In genomic region chr6:29011276-29011734, GRCh38 we compare ENCODE assay signal across 8 cellular contexts. TPM values are rescaled to one million over a fixed set of nuclear protein-coding genes. Genes with fewer than 3 reads are reported as not detected.
DNase-seq lines count a peak whose midpoint lies in the region; ATAC-seq and TF ChIP-seq lines count a peak whose summit lies in the region.

No MANE protein-coding gene starts in this region.

- H3K27ac ChIP-seq in A673 (ENCODE audit: low read depth, low read length, poor library complexity, severe bottlenecking) (no peak overlapping the region), heart left ventricle (peak overlapping the region in 1 of 12 donors; percentile 17), parathyroid adenoma (no peak overlapping the region)

- H3K27me3 ChIP-seq in A673 (replicated peaks; ENCODE audit: insufficient read depth, low read depth, low read length, poor library complexity) (peaks cover 23% of the 10 kb centered on the region), heart left ventricle (peaks cover 7 to 77% (median 45%) of the 10 kb centered on the region in 9 donors), parathyroid adenoma (ENCODE audit: control insufficient read depth, insufficient read depth, low read length) (no peaks in the 10 kb centered on the region)

- intact Hi-C loops in A673 (cut with micrococcal nuclease; ENCODE audit: unreplicated experiment) (loop anchor here (10.0 kb wide), 1 partner anchor 573 kb away; the partner anchor contains the start of gene OR2H2), heart left ventricle (cut with DNase I) (no loop called here)

- DNase-seq in A673 (ENCODE audit: low spot score) (peak; percentile 70), GM13977 (ENCODE audit: low spot score) (peak; percentile 54), OCI-M2 (lab: John Stamatoyannopoulos, UW; ENCODE audit: unreplicated experiment) (peak; percentile 83), heart left ventricle (peak in 4 of 5 donors; percentile 30 to 51 (median 38))
- DNase-seq in activated naive CD4-positive, alpha-beta T cell treated with anti-CD3 and anti-CD28 coated beads, Interleukin-2, amount 50 U/mL, for 72 hours (ENCODE audit: low spot score in 2 of 2): peak in 1 of 2 donors; percentile 33

- no peaks in the 10 kb centered on the region for H3K9me3 Mint-ChIP-seq in activated naive CD4-positive, alpha-beta T cell treated with anti-CD3 and anti-CD28 coated beads, Interleukin-2, amount 50 U/mL, for 72 hours

- POLR2A ChIA-PET in A673 (lab: Charles Lee; ENCODE audit: low non-redundant PET): no interaction called here

- no peak for TF ChIP-seq CTCF in A673 (conservative IDR thresholded peaks at IDR 0.05; ENCODE audit: low read depth, low read length)
- no peak for TF ChIP-seq CTCF in GM13977 (IDR thresholded peaks at IDR 0.05; ENCODE audit: extremely low read depth, insufficient read depth, missing control alignments)
- no peak for TF ChIP-seq CTCF in heart left ventricle (IDR thresholded peaks at IDR 0.05)
- TF ChIP-seq CTCF in parathyroid adenoma (IDR thresholded peaks at IDR 0.05): no peak

- H2AFZ ChIP-seq in parathyroid adenoma: peak overlapping the region; percentile 87

- no peak for TF ChIP-seq POLR2A in heart left ventricle (IDR thresholded peaks at IDR 0.05)

- H3K79me2 ChIP-seq in parathyroid adenoma: no peaks in the 10 kb centered on the region

- no TSS peak for BruUV-seq in A673 (replicated peaks; lab: Mats Ljungman, UMichigan)

- ATAC-seq in activated naive CD4-positive, alpha-beta T cell treated with anti-CD3 and anti-CD28 coated beads, Interleukin-2, amount 50 U/mL, for 72 hours: peak; percentile 68 to 79
- ATAC-seq in heart left ventricle: peak in 2 of 4 donors; percentile 64 to 66
- ATAC-seq in GM18511 (IDR thresholded peaks at IDR 0.05; ENCODE audit: unreplicated experiment): no peak
- ATAC-seq in GM21576 (IDR thresholded peaks at IDR 0.05; ENCODE audit: unreplicated experiment): no peak

- H3K27ac Mint-ChIP-seq in activated naive CD4-positive, alpha-beta T cell treated with anti-CD3 and anti-CD28 coated beads, Interleukin-2, amount 50 U/mL, for 72 hours: peak overlapping the region in 1 of 2 donors; percentile 72

- H3K9me3 ChIP-seq in A673 (ENCODE audit: low read depth, low read length, poor library complexity, severe bottlenecking) (no peaks in the 10 kb centered on the region), heart left ventricle (no peaks in the 10 kb centered on the region), parathyroid adenoma (ENCODE audit: control insufficient read depth, low read length) (no peaks in the 10 kb centered on the region)

- H3K36me3 Mint-ChIP-seq in activated naive CD4-positive, alpha-beta T cell treated with anti-CD3 and anti-CD28 coated beads, Interleukin-2, amount 50 U/mL, for 72 hours: peaks cover 8 to 12% of the 10 kb centered on the region in 2 donors

- 1% methylated on average over 18 to 30 of the region's 30 CpGs for whole genome bisulfite sequencing in heart left ventricle, 4 donors

- H3K9ac ChIP-seq in parathyroid adenoma: no peak overlapping the region

- H3K4me1 ChIP-seq in A673 (ENCODE audit: insufficient read depth, low read length, poor library complexity, severe bottlenecking) (no peaks in the 10 kb centered on the region), heart left ventricle (peaks cover 0 to 15% (median 2%) of the 10 kb centered on the region in 12 donors), parathyroid adenoma (no peaks in the 10 kb centered on the region)

- peak overlapping the region; percentile 48 for H3K4me3 ChIP-seq in A673 (ENCODE audit: low read depth, low read length, poor library complexity, severe bottlenecking)
- H3K4me3 ChIP-seq in heart left ventricle: peak overlapping the region in 11 of 12 donors; percentile 17 to 61 (median 48)
- H3K4me3 ChIP-seq in parathyroid adenoma (ENCODE audit: low read depth, low read length): no peak overlapping the region

- H3K4me2 ChIP-seq in parathyroid adenoma (ENCODE audit: low read length): peak overlapping the region; percentile 43

- in situ Hi-C loops in GM13977 (cut with MboI; ENCODE audit: low pct_unique_long_range_greater_than_20kb, low sequenced_read_pairs, unreplicated experiment): loop anchor here (25.0 kb wide), 1 partner anchor 324 kb away; no protein-coding TSS in a partner anchor

- CTCF ChIA-PET in A673 (lab: Charles Lee): no interaction called here

- H3K36me3 ChIP-seq in A673 (ENCODE audit: insufficient read depth, low read length, poor library complexity, severe bottlenecking) (no peaks in the 10 kb centered on the region), heart left ventricle (no peaks in the 10 kb centered on the region), parathyroid adenoma (ENCODE audit: control insufficient read depth, insufficient read depth, low read length) (no peaks in the 10 kb centered on the region)

RNA-seq across cellular contexts. Expression of gene ZNF311, which starts 6.2 kb away (rescaled TPM):
- total RNA-seq in A673 (2021) (0.84 and 0.92 TPM in 2 replicates), heart left ventricle (under 1 TPM in 7 of 9 donors, not detected in 2; 0.07 to 0.84 (median 0.20) TPM)
- under 1 TPM; 0.16 to 0.53 TPM for total RNA-seq in activated naive CD4-positive, alpha-beta T cell treated with anti-CD3 and anti-CD28 coated beads, Interleukin-2, amount 50 U/mL, for 72 hours
- under 1 TPM; 0.21 to 0.34 TPM for polyA plus RNA-seq in heart left ventricle

RNA-seq across cellular contexts. Expression of gene OR2W1, which starts 33.7 kb away (rescaled TPM):
- total RNA-seq in A673 (2021): not detected in 2 replicates
- not detected for total RNA-seq in activated naive CD4-positive, alpha-beta T cell treated with anti-CD3 and anti-CD28 coated beads, Interleukin-2, amount 50 U/mL, for 72 hours
- total RNA-seq in heart left ventricle: not detected
- not detected for polyA plus RNA-seq in heart left ventricle

Comparison
In these comparisons a context has a peak if more than half of its experiments do, and no peak if none do; other contexts are left out.
1. ATAC-seq: peak in activated naive CD4-positive, alpha-beta T cell treated with anti-CD3 and anti-CD28 coated beads, Interleukin-2, amount 50 U/mL, for 72 hours (2 of 2); none in GM18511 (single experiment) and GM21576 (single experiment).